Comparison of ENCODE assay signal across 2 cellular contexts in the genomic region with DNA sequence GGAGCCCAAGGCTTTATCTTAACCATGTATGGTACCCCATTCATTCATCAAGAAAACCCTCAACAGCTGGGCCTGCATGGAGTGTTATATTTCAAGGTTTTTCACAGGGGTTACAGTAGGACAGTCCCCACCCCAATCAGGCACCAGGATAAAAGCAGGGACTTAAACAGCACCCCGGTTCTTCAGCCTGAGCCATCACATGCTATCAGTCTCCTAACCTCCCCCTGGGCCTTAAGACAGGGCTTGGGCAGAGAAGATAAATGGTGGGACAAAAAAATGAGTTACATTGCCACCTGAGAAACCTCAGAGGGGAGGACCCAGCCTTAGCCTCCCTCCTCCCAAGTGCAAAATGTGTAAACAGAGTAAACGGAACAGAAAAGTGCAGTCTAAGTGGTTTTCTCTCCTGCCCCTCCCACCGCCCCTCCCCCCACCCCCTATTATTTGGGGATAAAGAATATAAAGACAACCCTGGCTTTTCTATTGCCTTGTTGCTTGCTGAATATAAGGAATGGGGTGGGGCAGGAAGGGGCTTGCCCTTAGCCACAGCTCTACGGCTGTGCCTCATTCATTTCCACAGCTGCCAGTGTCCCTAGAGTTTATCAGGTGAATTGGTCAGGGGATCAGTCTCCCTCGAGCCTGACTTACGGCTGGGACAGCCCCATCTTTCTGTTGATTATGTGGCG.
TF ChIP-seq lines count a peak whose summit lies in the region.

No MANE protein-coding gene starts in this region.

TF ChIP-seq in GM12891, 5 proteins besides CTCF, POLR2A, EP300 and RAD21:
- TF ChIP-seq POLR2AphosphoS5 (IDR thresholded peaks at IDR 0.05; ENCODE audit: low read depth, low read length) (peak; percentile 79), SPI1 (IDR thresholded peaks at IDR 0.05; ENCODE audit: low read depth, low read length) (no peak), POU2F2 (IDR thresholded peaks at IDR 0.05; ENCODE audit: low read depth, low read length) (no peak), PAX5 (IDR thresholded peaks at IDR 0.05; ENCODE audit: insufficient read depth, low read length, severe bottlenecking) (no peak), TAF1 (IDR thresholded peaks at IDR 0.05; ENCODE audit: low read depth, low read length) (no peak)

TF ChIP-seq in H1, 55 proteins besides CTCF, POLR2A, EP300 and RAD21:
- no peak for TF ChIP-seq PHF8 (conservative IDR thresholded peaks at IDR 0.05; ENCODE audit: low read depth, low read length)
- no peak for TF ChIP-seq TAF7 (optimal IDR thresholded peaks at IDR 0.05; ENCODE audit: borderline replicate concordance, low read depth, low read length)
- no peak for TF ChIP-seq RFX5 (IDR thresholded peaks at IDR 0.05; ENCODE audit: borderline replicate concordance, low read depth, low read length)
- TF ChIP-seq GABPA (IDR thresholded peaks at IDR 0.05; ENCODE audit: borderline replicate concordance, insufficient read depth, low read length), result no peak
- no peak for TF ChIP-seq RBBP5 (IDR thresholded peaks at IDR 0.05; ENCODE audit: borderline replicate concordance, low read depth, low read length)
- peak; percentile 67; the same call in 1 of the 2 replicates for TF ChIP-seq POLR2AphosphoS5 (IDR thresholded peaks at IDR 0.05; ENCODE audit: low read depth, low read length)
- TF ChIP-seq KDM1A (IDR thresholded peaks at IDR 0.05; ENCODE audit: borderline replicate concordance, low read length), result no peak
- no peak for TF ChIP-seq SP4 (IDR thresholded peaks at IDR 0.05; ENCODE audit: low read length)
